Comparison of ENCODE assay signal across 19 cellular contexts in genomic region chr13:23770428-23770827, GRCh38.
DNase-seq lines count a peak whose midpoint lies in the region; ATAC-seq and TF ChIP-seq lines count a peak whose summit lies in the region.
"Had no signal": no experiment of that assay in that cellular context is flagged by ENCODE, and none has a peak within 500 bp of the region (broad histone marks: within the 10 kb centered on the region; RNA-seq: fewer than 3 reads in every experiment).

No MANE protein-coding gene starts in this region.

- H3K36me3 ChIP-seq in Loucy (ENCODE audit: insufficient read depth, low read length) (no peaks in the 10 kb centered on the region), endodermal cell (ENCODE audit: control insufficient read depth, insufficient read depth, low read length) (no peaks in the 10 kb centered on the region)
- H3K36me3 ChIP-seq: HAP-1 had no signal

- peaks cover 28% of the 10 kb centered on the region for H3K4me1 ChIP-seq in Loucy (ENCODE audit: insufficient read depth, low read length, poor library complexity, severe bottlenecking)
- peaks cover 4% of the 10 kb centered on the region for H3K4me1 ChIP-seq in endodermal cell (ENCODE audit: control insufficient read depth, insufficient read depth, low read length)

- in situ Hi-C loops in G401 (cut with HindIII; ENCODE audit: low sequenced_read_pairs) = no loop called here

- H3K27ac Mint-ChIP-seq in endodermal cell = no peak overlapping the region
- H3K27ac Mint-ChIP-seq in mesothelial cell of epicardium = peak overlapping the region; percentile 80
- H3K27ac Mint-ChIP-seq in stimulated activated memory B cell treated with anti-CD40 and anti-IgM and Interleukin-4, amounts not matched to agents 10 μg/mL and 1 μg/mL and 100 μg/mL, for 72 hours = no peak overlapping the region

- DNase-seq in ELF-1 (ENCODE audit: low read depth, low spot score) = peak; percentile 67
- peak; percentile 66 for DNase-seq in endodermal cell
- DNase-seq in mesothelial cell of epicardium (ENCODE audit: low spot score in 2 of 2, unreplicated experiment in 2 of 2) = no peak
- DNase-seq in RKO (ENCODE audit: low spot score) = no peak
- no peak for DNase-seq in DMS 273 treated with DMSO at 0.1 percent for 48 hours (lab: John Stamatoyannopoulos, UW)
- DNase-seq in G401 (ENCODE audit: low spot score) = no peak
- DNase-seq: MV-4-11, NCI-H1436, NCI-H2029 treated with DMSO at 0.1 percent for 48 hours, NCI-H2227 treated with DMSO at 0.1 percent for 48 hours, NCI-H524 treated with DMSO at 0.1 percent for 48 hours, SHP77 had no signal

- no peaks in the 10 kb centered on the region for H3K9me3 ChIP-seq in Loucy (ENCODE audit: insufficient read depth, low read depth, low read length)
- no peaks in the 10 kb centered on the region for H3K9me3 ChIP-seq in endodermal cell (ENCODE audit: control insufficient read depth, low read length)
- H3K9me3 ChIP-seq: A549, Caco-2, HAP-1 had no signal

- no peaks in the 10 kb centered on the region for H3K9me3 Mint-ChIP-seq in endodermal cell
- no peaks in the 10 kb centered on the region for H3K9me3 Mint-ChIP-seq in mesothelial cell of epicardium
- H3K9me3 Mint-ChIP-seq in stimulated activated memory B cell treated with anti-CD40 and anti-IgM and Interleukin-4, amounts not matched to agents 10 μg/mL and 1 μg/mL and 100 μg/mL, for 72 hours = no peaks in the 10 kb centered on the region

- TF ChIP-seq CTCF in Loucy (conservative IDR thresholded peaks at IDR 0.05; ENCODE audit: low read length) = peak; percentile 26
- TF ChIP-seq CTCF in endodermal cell (conservative IDR thresholded peaks at IDR 0.05) = peak; percentile 71
- no peak for TF ChIP-seq CTCF in mesothelial cell of epicardium (IDR thresholded peaks at IDR 0.05; ENCODE audit: unreplicated experiment)

- 87 to 100% methylated on average over 2 to 3 of the region's 4 CpGs for WGBS in endodermal cell (ENCODE audit: insufficient coverage in 1 of 2, insufficient read length in 1 of 2), 2 experiments

- H4K20me1 ChIP-seq in Loucy (ENCODE audit: insufficient read depth, low read length, poor library complexity, severe bottlenecking) = no peaks in the 10 kb centered on the region

- no peaks in the 10 kb centered on the region for H3K79me2 ChIP-seq in Loucy (ENCODE audit: insufficient read depth, low read length)

- H3K36me3 Mint-ChIP-seq in endodermal cell (ENCODE audit: low read depth) = no peaks in the 10 kb centered on the region
- no peaks in the 10 kb centered on the region for H3K36me3 Mint-ChIP-seq in mesothelial cell of epicardium
- peaks cover 9% of the 10 kb centered on the region for H3K36me3 Mint-ChIP-seq in stimulated activated memory B cell treated with anti-CD40 and anti-IgM and Interleukin-4, amounts not matched to agents 10 μg/mL and 1 μg/mL and 100 μg/mL, for 72 hours

- no peaks in the 10 kb centered on the region for H3F3A ChIP-seq in Loucy (ENCODE audit: low read depth)

- H3K4me1 Mint-ChIP-seq in endodermal cell (peaks cover 6% of the 10 kb centered on the region), mesothelial cell of epicardium (peaks cover 45% of the 10 kb centered on the region)
- peaks cover 13% of the 10 kb centered on the region for H3K4me1 Mint-ChIP-seq in stimulated activated memory B cell treated with anti-CD40 and anti-IgM and Interleukin-4, amounts not matched to agents 10 μg/mL and 1 μg/mL and 100 μg/mL, for 72 hours

- H3K27ac ChIP-seq in endodermal cell (ENCODE audit: low read depth, low read length) = no peak overlapping the region
- H3K27ac ChIP-seq: A549 had no signal

- no peak overlapping the region for H3K4me2 ChIP-seq in Loucy (ENCODE audit: low read depth, low read length, poor library complexity, severe bottlenecking)
- H3K4me2 ChIP-seq: A549 had no signal

- no peak overlapping the region for H3K9ac ChIP-seq in Loucy (ENCODE audit: low read depth, low read length, poor library complexity, severe bottlenecking)
- no peak overlapping the region for H3K9ac ChIP-seq in endodermal cell (ENCODE audit: extremely low read depth, low read length, poor library complexity, severe bottlenecking)

- peaks cover 10% of the 10 kb centered on the region for H3K27me3 Mint-ChIP-seq in endodermal cell (ENCODE audit: insufficient read depth)
- no peaks in the 10 kb centered on the region for H3K27me3 Mint-ChIP-seq in mesothelial cell of epicardium (ENCODE audit: low read depth)
- H3K27me3 Mint-ChIP-seq in stimulated activated memory B cell treated with anti-CD40 and anti-IgM and Interleukin-4, amounts not matched to agents 10 μg/mL and 1 μg/mL and 100 μg/mL, for 72 hours = peaks cover 19% of the 10 kb centered on the region

- no peaks in the 10 kb centered on the region for H3K27me3 ChIP-seq in Loucy (ENCODE audit: insufficient read depth, low read length, poor library complexity, severe bottlenecking)
- peaks cover 21% of the 10 kb centered on the region for H3K27me3 ChIP-seq in endodermal cell (ENCODE audit: control insufficient read depth, insufficient read depth, low read length, poor library complexity, severe bottlenecking)

- ATAC-seq in stimulated activated memory B cell treated with anti-CD40 and anti-IgM and Interleukin-4, amounts not matched to agents 10 μg/mL and 1 μg/mL and 100 μg/mL, for 72 hours = no peak
- ATAC-seq: A549, Panc1, SK-N-SH treated with all-trans-retinoic acid at 6 μM for 48 hours had no signal

- H3K9me2 ChIP-seq in Loucy (replicated peaks; ENCODE audit: low read depth, low read length) = no peaks in the 10 kb centered on the region

- H3K4me3 ChIP-seq in Loucy (ENCODE audit: low read length, poor library complexity, severe bottlenecking) (no peak overlapping the region), endodermal cell (ENCODE audit: low read length) (no peak overlapping the region)
- H3K4me3 ChIP-seq: A549, HAP-1 had no signal

- H3K4me3 Mint-ChIP-seq in endodermal cell = no peak overlapping the region
- H3K4me3 Mint-ChIP-seq in mesothelial cell of epicardium = no peak overlapping the region
- no peak overlapping the region for H3K4me3 Mint-ChIP-seq in stimulated activated memory B cell treated with anti-CD40 and anti-IgM and Interleukin-4, amounts not matched to agents 10 μg/mL and 1 μg/mL and 100 μg/mL, for 72 hours

- H2AFZ ChIP-seq in Loucy (ENCODE audit: low read length) = no peak overlapping the region

Comparison
In these comparisons a context has a peak if more than half of its experiments do, and no peak if none do; other contexts are left out.
1. DNase-seq: peak in ELF-1 (single experiment) and endodermal cell (single experiment); none in mesothelial cell of epicardium (0 of 2), RKO (single experiment), DMS 273 treated with DMSO at 0.1 percent for 48 hours (single experiment) and G401 (single experiment).